In genomic region chr3:9976736-9977709, GRCh38 we compare ENCODE assay signal across 8 cellular contexts. TPM values are rescaled to one million over a fixed set of nuclear protein-coding genes. Genes with fewer than 3 reads are reported as not detected.
A peak's percentile ranks its signal among the peaks of the same experiment; 100 is the strongest.
DNase-seq lines count a peak whose midpoint lies in the region; ATAC-seq and TF ChIP-seq lines count a peak whose summit lies in the region.

No MANE protein-coding gene starts in this region.

- DNase-seq in GM04503 (ENCODE audit: low read depth): peak; percentile 96
- DNase-seq in NCI-H2196 treated with DMSO at 0.1 percent for 48 hours (lab: John Stamatoyannopoulos, UW; ENCODE audit: unreplicated experiment): peak; percentile 55
- peak; percentile 89 for DNase-seq in astrocyte of the cerebellum (ENCODE audit: low read depth)
- DNase-seq in iPS-NIHi7 (ENCODE audit: extremely low spot score): peak; percentile 22
- DNase-seq in spleen: no peak
- DNase-seq in GM13976 (ENCODE audit: low spot score): no peak
- DNase-seq in immature natural killer cell: no peak

- no peaks in the 10 kb centered on the region for H3K27me3 ChIP-seq in spleen (replicated peaks in 1 of 7)

- H3K9me3 Mint-ChIP-seq in immature natural killer cell: no peaks in the 10 kb centered on the region

- 45 to 67% (median 51%) methylated on average over 7 of the region's 7 CpGs for whole genome bisulfite sequencing in spleen, 5 donors

- TF ChIP-seq CTCF in astrocyte of the cerebellum (IDR thresholded peaks at IDR 0.05; ENCODE audit: low read depth, low read length, missing control alignments) (no peak), spleen (IDR thresholded peaks at IDR 0.05 in 8 of 11, conservative IDR thresholded peaks at IDR 0.05 in 3 of 11) (no peak), GM13976 (IDR thresholded peaks at IDR 0.05; ENCODE audit: borderline replicate concordance, control extremely low read depth, extremely low read depth, insufficient read depth, missing control alignments) (no peak)

- no peaks in the 10 kb centered on the region for H3K9me3 ChIP-seq in spleen

- in situ Hi-C loops in astrocyte of the cerebellum (cut with HindIII; ENCODE audit: low sequenced_read_pairs): no loop called here
- in situ Hi-C loops in GM13976 (cut with MboI; ENCODE audit: low sequenced_read_pairs, unreplicated experiment): no loop called here

- peak overlapping the region in 6 of 8 donors; percentile 6 to 79 (median 63) for H3K27ac ChIP-seq in spleen

- intact Hi-C loops in spleen (cut with DNase I; ENCODE audit: low total_unique reads): no loop called here

- H3K27me3 Mint-ChIP-seq in immature natural killer cell (ENCODE audit: low read depth in 3 of 3): no peaks in the 10 kb centered on the region

- no peak for ATAC-seq in HG03175 (IDR thresholded peaks at IDR 0.05; ENCODE audit: unreplicated experiment)

- peaks cover 0 to 58% (median 15%) of the 10 kb centered on the region in 6 donors for H3K4me1 ChIP-seq in spleen

- peaks cover 9 to 24% of the 10 kb centered on the region in 2 donors for H3K4me1 Mint-ChIP-seq in immature natural killer cell

- peaks cover 13 to 99% (median 57%) of the 10 kb centered on the region in 6 donors for H3K36me3 ChIP-seq in spleen

- H3K4me3 Mint-ChIP-seq in immature natural killer cell: no peak overlapping the region

- H3K36me3 Mint-ChIP-seq in immature natural killer cell: peaks cover 8 to 25% (median 12%) of the 10 kb centered on the region in 3 donors

- no peak for TF ChIP-seq POLR2A in spleen (IDR thresholded peaks at IDR 0.05)

- H3K4me3 ChIP-seq in astrocyte of the cerebellum (ENCODE audit: low read depth, low read length) (no peak overlapping the region), spleen (no peak overlapping the region)

- H3K27ac Mint-ChIP-seq in immature natural killer cell: peak overlapping the region in 1 of 6 donors; percentile 31

RNA-seq across cellular contexts. Expression of gene EMC3, which starts 9.6 kb away (rescaled TPM):
- total RNA-seq in spleen: 10 to 100 TPM; 32.8 to 61.4 (median 47.1) TPM
- polyA plus RNA-seq in spleen (10 to 100 TPM; 16.3 to 35.3 (median 18.0) TPM), immature natural killer cell (100 to 1,000 TPM in 1 of 3 donors, 10 to 100 TPM in 2; 85.7 to 107 (median 89.0) TPM)

RNA-seq across cellular contexts. Expression of gene PRRT3, which starts 24.8 kb away (rescaled TPM):
- total RNA-seq in spleen: 1 to 10 TPM in 6 of 7 donors, under 1 TPM in 1; 0.85 to 2.4 (median 1.9) TPM
- polyA plus RNA-seq in spleen (under 1 TPM; 0.65 to 0.99 (median 0.72) TPM), immature natural killer cell (1 to 10 TPM in 2 of 3 donors, under 1 TPM in 1; 0.32 to 3.4 (median 1.8) TPM)

RNA-seq across cellular contexts. Expression of gene CRELD1, which starts 43.4 kb away (rescaled TPM):
- 10 to 100 TPM; 17.7 to 40.3 (median 31.4) TPM for total RNA-seq in spleen
- polyA plus RNA-seq in spleen: 10 to 100 TPM; 20.6 to 40.9 (median 21.9) TPM
- polyA plus RNA-seq in immature natural killer cell: 10 to 100 TPM; 38.9 to 67.8 (median 51.3) TPM

RNA-seq across cellular contexts. Expression of gene FANCD2, which starts 49.2 kb away (rescaled TPM):
- total RNA-seq in spleen: 10 to 100 TPM in 6 of 7 donors, 1 to 10 TPM in 1; 9.3 to 19.5 (median 13.6) TPM
- 10 to 100 TPM; 12.5 to 20.2 (median 13.6) TPM for polyA plus RNA-seq in spleen
- 1 to 10 TPM; 2.4 to 4.0 (median 2.8) TPM for polyA plus RNA-seq in immature natural killer cell

Comparison
In these comparisons a context has a peak if more than half of its experiments do, and no peak if none do; other contexts are left out.
1. DNase-seq: peak in GM04503 (single experiment), NCI-H2196 treated with DMSO at 0.1 percent for 48 hours (single experiment), astrocyte of the cerebellum (single experiment) and iPS-NIHi7 (single experiment); none in spleen (single experiment), GM13976 (single experiment) and immature natural killer cell (0 of 3).